8 cellular contexts compared by ENCODE assay signal in the genomic region with DNA sequence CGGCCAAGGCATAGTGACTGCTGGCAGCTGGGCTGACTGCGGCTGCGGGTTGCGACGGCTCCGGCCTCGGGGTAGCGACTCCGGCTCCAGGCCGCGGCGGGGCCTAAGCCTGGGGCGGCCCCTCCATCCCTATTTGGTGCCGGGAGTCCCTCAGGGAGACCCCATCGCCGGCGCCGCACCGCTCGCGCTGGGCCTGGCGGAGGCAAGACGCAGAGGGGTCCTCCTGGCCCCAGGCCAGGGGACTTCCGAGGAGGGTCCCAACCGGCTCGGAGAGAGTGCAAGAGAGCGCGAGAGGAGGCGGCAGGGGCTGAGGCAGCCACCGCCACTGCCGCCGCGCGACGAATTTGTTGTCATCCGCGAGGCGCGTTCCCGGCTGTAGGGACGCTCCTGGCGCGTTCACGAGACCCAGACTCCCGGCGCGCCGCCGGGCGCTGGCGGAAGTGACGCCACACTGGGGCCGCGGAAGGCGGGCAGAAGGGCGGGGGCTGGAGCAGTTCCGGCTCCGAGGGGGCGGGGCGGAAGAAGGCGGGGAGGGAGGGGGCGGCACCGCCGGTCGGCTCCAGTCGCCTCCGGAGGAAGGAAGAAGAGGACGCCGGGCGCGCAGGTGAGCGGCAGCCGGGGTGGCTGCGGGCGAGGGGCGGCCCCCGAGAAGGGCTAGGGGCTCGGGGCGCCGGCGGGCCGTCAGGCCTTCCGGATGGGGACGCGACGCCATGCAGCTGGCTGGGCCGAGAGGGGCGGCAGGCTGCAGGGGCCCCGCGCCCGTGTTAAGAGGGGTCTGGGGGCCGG. TPM values are rescaled to one million over a fixed set of nuclear protein-coding genes. Genes with fewer than 3 reads are reported as not detected.
DNase-seq lines count a peak whose midpoint lies in the region; TF ChIP-seq lines count a peak whose summit lies in the region.

A gene with protein sequence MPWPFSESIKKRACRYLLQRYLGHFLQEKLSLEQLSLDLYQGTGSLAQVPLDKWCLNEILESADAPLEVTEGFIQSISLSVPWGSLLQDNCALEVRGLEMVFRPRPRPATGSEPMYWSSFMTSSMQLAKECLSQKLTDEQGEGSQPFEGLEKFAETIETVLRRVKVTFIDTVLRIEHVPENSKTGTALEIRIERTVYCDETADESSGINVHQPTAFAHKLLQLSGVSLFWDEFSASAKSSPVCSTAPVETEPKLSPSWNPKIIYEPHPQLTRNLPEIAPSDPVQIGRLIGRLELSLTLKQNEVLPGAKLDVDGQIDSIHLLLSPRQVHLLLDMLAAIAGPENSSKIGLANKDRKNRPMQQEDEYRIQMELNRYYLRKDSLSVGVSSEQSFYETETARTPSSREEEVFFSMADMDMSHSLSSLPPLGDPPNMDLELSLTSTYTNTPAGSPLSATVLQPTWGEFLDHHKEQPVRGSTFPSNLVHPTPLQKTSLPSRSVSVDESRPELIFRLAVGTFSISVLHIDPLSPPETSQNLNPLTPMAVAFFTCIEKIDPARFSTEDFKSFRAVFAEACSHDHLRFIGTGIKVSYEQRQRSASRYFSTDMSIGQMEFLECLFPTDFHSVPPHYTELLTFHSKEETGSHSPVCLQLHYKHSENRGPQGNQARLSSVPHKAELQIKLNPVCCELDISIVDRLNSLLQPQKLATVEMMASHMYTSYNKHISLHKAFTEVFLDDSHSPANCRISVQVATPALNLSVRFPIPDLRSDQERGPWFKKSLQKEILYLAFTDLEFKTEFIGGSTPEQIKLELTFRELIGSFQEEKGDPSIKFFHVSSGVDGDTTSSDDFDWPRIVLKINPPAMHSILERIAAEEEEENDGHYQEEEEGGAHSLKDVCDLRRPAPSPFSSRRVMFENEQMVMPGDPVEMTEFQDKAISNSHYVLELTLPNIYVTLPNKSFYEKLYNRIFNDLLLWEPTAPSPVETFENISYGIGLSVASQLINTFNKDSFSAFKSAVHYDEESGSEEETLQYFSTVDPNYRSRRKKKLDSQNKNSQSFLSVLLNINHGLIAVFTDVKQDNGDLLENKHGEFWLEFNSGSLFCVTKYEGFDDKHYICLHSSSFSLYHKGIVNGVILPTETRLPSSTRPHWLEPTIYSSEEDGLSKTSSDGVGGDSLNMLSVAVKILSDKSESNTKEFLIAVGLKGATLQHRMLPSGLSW (N-terminal part only) (minus strand): TSS at position 377 of the 786 bp plus-strand sequence. CDS start 365 bp downstream, at position 12.
A gene with protein sequence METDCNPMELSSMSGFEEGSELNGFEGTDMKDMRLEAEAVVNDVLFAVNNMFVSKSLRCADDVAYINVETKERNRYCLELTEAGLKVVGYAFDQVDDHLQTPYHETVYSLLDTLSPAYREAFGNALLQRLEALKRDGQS (plus strand): TSS at position 562 of the 786 bp plus-strand sequence. CDS start 18,722 bp downstream, outside the sequence.

- peaks cover 47% of the 10 kb centered on the region for H3K4me1 Mint-ChIP-seq in HFFc6 (ENCODE audit: low read depth)

- peaks cover 88% of the 10 kb centered on the region for H3K79me2 ChIP-seq in SK-N-SH (ENCODE audit: insufficient read depth)

- H3K9me3 ChIP-seq in SK-N-SH (no peaks in the 10 kb centered on the region), suprapubic skin (no peaks in the 10 kb centered on the region)

- H3K27ac ChIP-seq in SK-N-SH (ENCODE audit: low read depth in 2 of 2, low read length in 1 of 2) = peak within 1 kb of the TSS; percentile 66 to 87
- H3K27ac ChIP-seq in suprapubic skin = peak within 1 kb of the TSS; percentile 98

- H3K4me1 ChIP-seq in SK-N-SH (ENCODE audit: control insufficient read depth in 1 of 2, insufficient read depth in 2 of 2, low read depth in 1 of 2, low read length in 1 of 2) (peaks cover 14 to 22% of the 10 kb centered on the region in 2 experiments; a peak in 3 of 4 replicates), suprapubic skin (peaks cover 36% of the 10 kb centered on the region)

- H3K4me2 ChIP-seq in SK-N-SH = peak within 1 kb of the TSS; percentile 96

- CTCF ChIA-PET in SK-N-SH (lab: Yijun Ruan, JAX) = interaction anchor here (0.6 to 0.9 kb wide), 3 partner anchors 16 to 27 kb away, joined by 3 to 4 read pairs (median 4); no protein-coding TSS in a partner anchor

- peaks cover 7% of the 10 kb centered on the region; the same call in 1 of the 2 replicates for H3K36me3 Mint-ChIP-seq in HFFc6 (ENCODE audit: low read depth)

- no peaks in the 10 kb centered on the region for H3F3A ChIP-seq in SK-N-SH (replicated peaks; ENCODE audit: insufficient read depth)

- H2AFZ ChIP-seq in SK-N-SH (ENCODE audit: low read depth) = peak within 1 kb of the TSS; percentile 83

- H3K4me3 ChIP-seq in NB4 (ENCODE audit: low read depth, low read length) (peak within 1 kb of the TSS; percentile 89), SK-N-SH (ENCODE audit: low read depth in 2 of 2, low read length in 1 of 2) (peak within 1 kb of the TSS; percentile 96 to 98), suprapubic skin (peak within 1 kb of the TSS; percentile 99)

- H3K9me2 ChIP-seq in SK-N-SH = no peaks in the 10 kb centered on the region

- peaks cover 0 to 3% of the 10 kb centered on the region in 2 experiments for H3K36me3 ChIP-seq in SK-N-SH (replicated peaks in 1 of 2; ENCODE audit: control insufficient read depth in 1 of 2, insufficient read depth in 2 of 2, low read length in 1 of 2)
- H3K36me3 ChIP-seq in suprapubic skin = peaks cover under 1% of the 10 kb centered on the region

- H3K9me3 Mint-ChIP-seq in HFFc6 = no peaks in the 10 kb centered on the region

- WGBS in SK-N-SH (ENCODE audit: low lambda C conversion rate) = 0% methylated on average over 5 of the region's 92 CpGs
- WGBS in suprapubic skin = 0% methylated on average over 9 of the region's 92 CpGs

- TF ChIP-seq RAD21 in SK-N-SH (IDR thresholded peaks at IDR 0.05; ENCODE audit: low read length) = no peak

- no peaks in the 10 kb centered on the region for H3K27me3 ChIP-seq in SK-N-SH (ENCODE audit: insufficient read depth)
- H3K27me3 ChIP-seq in suprapubic skin = no peaks in the 10 kb centered on the region

- TF ChIP-seq CTCF in HFFc6 (IDR thresholded peaks at IDR 0.05) = no peak
- TF ChIP-seq CTCF in NB4 (IDR thresholded peaks at IDR 0.05; ENCODE audit: low read depth, low read length) = no peak
- no peak for TF ChIP-seq CTCF in SK-N-SH (IDR thresholded peaks at IDR 0.05)
- no peak for TF ChIP-seq CTCF in suprapubic skin (IDR thresholded peaks at IDR 0.05)

- POLR2A ChIA-PET in SK-N-SH (lab: Yijun Ruan, JAX) = interaction anchor here (1.1 kb wide), 1 partner anchor 28 kb away, joined by 3 read pairs; the partner anchor contains the start of gene AK7

- peak within 1 kb of the TSS; percentile 98 for H3K4me3 Mint-ChIP-seq in HFFc6

- DNase-seq in GM04504 (ENCODE audit: low read depth) (peak; percentile 82), HFFc6 (peak; percentile 84), NB4 (ENCODE audit: low read depth) (peak; percentile 94), SK-N-SH (peak; percentile 98), globus pallidus (ENCODE audit: low spot score) (peak; percentile 92), occipital lobe (lab: John Stamatoyannopoulos, UW) (peak; percentile 91), suprapubic skin (ENCODE audit: low spot score in 2 of 2) (peak; percentile 94 to 96)
- DNase-seq in activated naive CD4-positive, alpha-beta T cell treated with anti-CD3 and anti-CD28 coated beads, Interleukin-2, amount 50 U/mL, for 16 hours = peak; percentile 97

- peak within 1 kb of the TSS; percentile 79 for H3K27ac Mint-ChIP-seq in HFFc6

- peak; percentile 66 for TF ChIP-seq POLR2A in NB4 (IDR thresholded peaks at IDR 0.05; ENCODE audit: extremely low read depth, insufficient read length)
- peak in 1 of 2 donors; percentile 12 for TF ChIP-seq POLR2A in suprapubic skin (IDR thresholded peaks at IDR 0.05)

- H3K27me3 Mint-ChIP-seq in HFFc6 (ENCODE audit: insufficient read depth) = peaks cover 2% of the 10 kb centered on the region; the same call in 1 of the 2 replicates

- 0 out of 4 replicates have a peak, but pooled peaks of 1 of the 2 experiments have one; percentile 16 for TF ChIP-seq EP300 in SK-N-SH (IDR thresholded peaks at IDR 0.05; ENCODE audit: borderline replicate concordance in 1 of 2, low read depth in 1 of 2, low read length in 1 of 2)
- TF ChIP-seq EP300 in suprapubic skin (IDR thresholded peaks at IDR 0.05) = no peak

- peak within 1 kb of the TSS; percentile 84 for H3K9ac ChIP-seq in SK-N-SH

- H4K20me1 ChIP-seq in SK-N-SH (ENCODE audit: insufficient read depth) = peaks cover 8% of the 10 kb centered on the region

TF ChIP-seq in SK-N-SH, 30 proteins besides CTCF, POLR2A, EP300 and RAD21 (continues in another document):
- TF ChIP-seq GABPA (IDR thresholded peaks at IDR 0.05; ENCODE audit: low read depth) = peak; percentile 86
- peak; percentile 25; the same call in 1 of the 2 replicates for TF ChIP-seq SIN3A (IDR thresholded peaks at IDR 0.05; ENCODE audit: borderline replicate concordance, low read depth, low read length)

RNA-seq across cellular contexts. Expression of the first gene that starts in this region (rescaled TPM):
- total RNA-seq in HFFc6 (2021; fragmentation: NEBNext Ultra II Directional; extraction: Animal tissue kit (Norgen Biotek cat#: 25700)) = 10 to 100 TPM; 13.1 to 17.7 (median 15.9) TPM
- polyA plus RNA-seq in SK-N-SH (2012; rRNA removed) = 5.8 and 7.5 TPM in 2 replicates
- 4.6 and 5.8 TPM in 2 replicates for polyA plus RNA-seq in SK-N-SH (2012; cell fraction: cytosol; rRNA removed)
- polyA plus RNA-seq in SK-N-SH (2012; cell fraction: nucleus; rRNA removed) = 12.6 and 20.0 TPM in 2 replicates
- total RNA-seq in occipital lobe = 34.2 TPM
- 100 to 1,000 TPM in 1 of 4 donors, 10 to 100 TPM in 3; 24.6 to 103 (median 42.8) TPM for total RNA-seq in suprapubic skin

RNA-seq across cellular contexts. Expression of the second gene that starts in this region (rescaled TPM):
- total RNA-seq in HFFc6 (2021; fragmentation: NEBNext Ultra II Directional; extraction: Animal tissue kit (Norgen Biotek cat#: 25700)) = 10 to 100 TPM; 23.1 to 37.3 (median 27.2) TPM
- polyA plus RNA-seq in SK-N-SH (2012; rRNA removed) = 13.6 and 18.2 TPM in 2 replicates
- 27.1 and 28.5 TPM in 2 replicates for polyA plus RNA-seq in SK-N-SH (2012; cell fraction: cytosol; rRNA removed)
- polyA plus RNA-seq in SK-N-SH (2012; cell fraction: nucleus; rRNA removed) = 3.3 and 9.6 TPM in 2 replicates
- total RNA-seq in occipital lobe (47.7 TPM), suprapubic skin (10 to 100 TPM in 3 of 4 donors, 1 to 10 TPM in 1; 7.9 to 50.1 (median 24.7) TPM)

Comparison
In these comparisons a context has a peak if more than half of its experiments do, and no peak if none do; other contexts are left out.
1. Peak in every context shown above with its lines: DNase-seq, H3K4me3 ChIP-seq and H3K27ac ChIP-seq.